9 cellular contexts compared by ENCODE assay signal in genomic region chr5:74864823-74865222, GRCh38. TPM values are rescaled to one million over a fixed set of nuclear protein-coding genes. Genes with fewer than 3 reads are reported as not detected.
DNase-seq lines count a peak whose midpoint lies in the region; ATAC-seq and TF ChIP-seq lines count a peak whose summit lies in the region.
"Had no signal": no experiment of that assay in that cellular context is flagged by ENCODE, and none has a peak within 500 bp of the region (broad histone marks: within the 10 kb centered on the region; RNA-seq: fewer than 3 reads in every experiment).

No MANE protein-coding gene starts in this region.

- H3K4me1 ChIP-seq in A673 (ENCODE audit: insufficient read depth, low read length, poor library complexity, severe bottlenecking), result peaks cover 4% of the 10 kb centered on the region
- H3K4me1 ChIP-seq in HCT116 (ENCODE audit: control insufficient read depth in 1 of 2, insufficient read depth in 2 of 2, low read length in 2 of 2), result peaks cover 8 to 19% of the 10 kb centered on the region in 2 experiments; a peak in 3 of 4 replicates

- TSS peak; percentile 47 for BruUV-seq in A673 (replicated peaks; lab: Mats Ljungman, UMichigan)
- BruUV-seq in HCT116 (replicated peaks; lab: Mats Ljungman, UMichigan), result no TSS peak

- RAD21 ChIA-PET in HCT116 (lab: Charles Lee; ENCODE audit: low non-redundant PET in 1 of 2, low total read pairs in 2 of 2, uncharacterized antibody in 2 of 2, unreplicated experiment in 2 of 2), result no interaction called here

- H3K27me3 Mint-ChIP-seq in activated naive CD8-positive, alpha-beta T cell treated with anti-CD3 and anti-CD28 coated beads, Interleukin-2, amount 50 U/mL, for 24 hours, result peaks cover 1% of the 10 kb centered on the region

- TF ChIP-seq RAD21 in HCT116 (IDR thresholded peaks at IDR 0.05; ENCODE audit: low read depth), result no peak

- no peaks in the 10 kb centered on the region for H3K9me3 Mint-ChIP-seq in activated naive CD8-positive, alpha-beta T cell treated with anti-CD3 and anti-CD28 coated beads, Interleukin-2, amount 50 U/mL, for 24 hours

- H3K9me2 ChIP-seq in HCT116 (ENCODE audit: insufficient read depth), result no peaks in the 10 kb centered on the region

- intact Hi-C loops in A673 (cut with micrococcal nuclease; ENCODE audit: unreplicated experiment), result no loop called here
- intact Hi-C loops in HCT116 (cut with micrococcal nuclease), result no loop called here

- H3K36me3 Mint-ChIP-seq in activated naive CD8-positive, alpha-beta T cell treated with anti-CD3 and anti-CD28 coated beads, Interleukin-2, amount 50 U/mL, for 24 hours (ENCODE audit: low read depth), result peaks cover 5% of the 10 kb centered on the region

- H3K27ac Mint-ChIP-seq in activated naive CD8-positive, alpha-beta T cell treated with anti-CD3 and anti-CD28 coated beads, Interleukin-2, amount 50 U/mL, for 24 hours, result peak overlapping the region; percentile 83

- peak overlapping the region; percentile 87 for H3K4me3 Mint-ChIP-seq in activated naive CD8-positive, alpha-beta T cell treated with anti-CD3 and anti-CD28 coated beads, Interleukin-2, amount 50 U/mL, for 24 hours

- CTCF ChIA-PET in A673 (lab: Charles Lee) (no interaction called here), HCT116 (lab: Charles Lee) (no interaction called here)

- peaks cover 57% of the 10 kb centered on the region for H3K79me2 ChIP-seq in HCT116 (ENCODE audit: insufficient read depth, low read length)

- H3K4me2 ChIP-seq in HCT116 (ENCODE audit: low read length), result peak overlapping the region; percentile 98

- POLR2A ChIA-PET in A673 (lab: Charles Lee; ENCODE audit: low non-redundant PET) (no interaction called here), HCT116 (lab: Charles Lee) (no interaction called here)

- TF ChIP-seq POLR2A in HCT116 (IDR thresholded peaks at IDR 0.05; ENCODE audit: borderline replicate concordance, extremely low read depth, insufficient read depth, insufficient read length), result no peak

- H3K36me3 ChIP-seq in A673 (ENCODE audit: insufficient read depth, low read length, poor library complexity, severe bottlenecking) (no peaks in the 10 kb centered on the region), HCT116 (ENCODE audit: control insufficient read depth in 1 of 2, insufficient read depth in 2 of 2, low read length in 2 of 2) (no peaks in the 10 kb centered on the region)

- peak overlapping the region; percentile 92 for H3K9ac ChIP-seq in HCT116 (ENCODE audit: low read length)

- H3K27me3 ChIP-seq in A673 (replicated peaks; ENCODE audit: insufficient read depth, low read depth, low read length, poor library complexity) (peaks cover 2% of the 10 kb centered on the region), HCT116 (ENCODE audit: insufficient read depth, low read length) (no peaks in the 10 kb centered on the region)

- TF ChIP-seq CTCF in A673 (conservative IDR thresholded peaks at IDR 0.05; ENCODE audit: low read depth, low read length) (no peak), HCT116 (IDR thresholded peaks at IDR 0.05 in 2 of 3, conservative IDR thresholded peaks at IDR 0.05 in 1 of 3; ENCODE audit: borderline replicate concordance in 1 of 3, insufficient read depth in 1 of 3, low read depth in 2 of 3, low read length in 2 of 3) (no peak)

- H3K4me3 ChIP-seq in A673 (ENCODE audit: low read depth, low read length, poor library complexity, severe bottlenecking), result peak overlapping the region; percentile 70
- H3K4me3 ChIP-seq in HCT116 (replicated peaks in 1 of 2; ENCODE audit: low read depth in 1 of 2, low read length in 2 of 2), result peak overlapping the region; percentile 75 to 91

- no peaks in the 10 kb centered on the region for H3K9me3 ChIP-seq in A673 (ENCODE audit: low read depth, low read length, poor library complexity, severe bottlenecking)
- H3K9me3 ChIP-seq in HCT116 (ENCODE audit: control insufficient read depth in 1 of 2, insufficient read depth in 1 of 2, low read depth in 1 of 2, low read length in 2 of 2), result no peaks in the 10 kb centered on the region

- no peak overlapping the region for H2AFZ ChIP-seq in HCT116 (ENCODE audit: low read depth, low read length, poor library complexity, severe bottlenecking)

- DNase-seq in A673 (ENCODE audit: low spot score), result no peak
- no peak for DNase-seq in HCT116 (ENCODE audit: low read depth, low spot score)
- no peak for DNase-seq in activated naive CD8-positive, alpha-beta T cell treated with anti-CD3 and anti-CD28 coated beads, Interleukin-2, amount 50 U/mL, for 24 hours
- no peak for DNase-seq in left lobe of liver (ENCODE audit: low spot score)
- DNase-seq in stimulated activated CD4-positive, alpha-beta T cell treated with anti-CD3 and anti-CD28 coated beads, Interleukin-4, amount 100 ng/mL, for 1 hour, result no peak
- no peak for DNase-seq in retina
- DNase-seq in EL, result no peak
- DNase-seq: left ventricle myocardium superior had no signal

- no peaks in the 10 kb centered on the region for H4K20me1 ChIP-seq in HCT116 (ENCODE audit: insufficient read depth)

- no peak overlapping the region for H3K27ac ChIP-seq in A673 (ENCODE audit: low read depth, low read length, poor library complexity, severe bottlenecking)
- H3K27ac ChIP-seq in HCT116 (ENCODE audit: low read depth, low read length), result peak overlapping the region; percentile 84

- ATAC-seq in HCT116 (no peak), left lobe of liver (peak; percentile 47), HG02840 (IDR thresholded peaks at IDR 0.05; ENCODE audit: low FRiP score, unreplicated experiment) (no peak)
- no peak for ATAC-seq in activated naive CD8-positive, alpha-beta T cell treated with anti-CD3 and anti-CD28 coated beads, Interleukin-2, amount 50 U/mL, for 24 hours

- H3K4me1 Mint-ChIP-seq in activated naive CD8-positive, alpha-beta T cell treated with anti-CD3 and anti-CD28 coated beads, Interleukin-2, amount 50 U/mL, for 24 hours, result peaks cover 36% of the 10 kb centered on the region

TF ChIP-seq in HCT116, 20 proteins besides CTCF, POLR2A, EP300 and RAD21:
- TF ChIP-seq CEBPB (IDR thresholded peaks at IDR 0.05; ENCODE audit: low read depth) (peak; percentile 60), SRF (IDR thresholded peaks at IDR 0.05; ENCODE audit: low read depth) (no peak)

RNA-seq across cellular contexts. Expression of gene FAM169A, which starts 1.4 kb away (rescaled TPM):
- total RNA-seq in A673 (2021), result 10.5 and 11.2 TPM in 2 replicates
- total RNA-seq in HCT116 (2021; ENCODE audit: unreplicated experiment), result 23.2 TPM
- 4.2 and 6.5 TPM in 2 replicates for polyA plus RNA-seq in HCT116 (2012)
- 3.4 TPM for total RNA-seq in left lobe of liver
